ENCODE assay signal across 12 cellular contexts in genomic region chr11:76752321-76753175, GRCh38. TPM values are rescaled to one million over a fixed set of nuclear protein-coding genes. Genes with fewer than 3 reads are reported as not detected.
DNase-seq lines count a peak whose midpoint lies in the region; ATAC-seq and TF ChIP-seq lines count a peak whose summit lies in the region.
"Had no signal": no experiment of that assay in that cellular context is flagged by ENCODE, and none has a peak within 500 bp of the region (broad histone marks: within the 10 kb centered on the region; RNA-seq: fewer than 3 reads in every experiment).

No MANE protein-coding gene starts in this region.

- DNase-seq in HS-5 (ENCODE audit: low read depth) (peak; percentile 20), endodermal cell (peak; percentile 67), thoracic aorta (ENCODE audit: low spot score) (peak; percentile 84), COLO668 (lab: John Stamatoyannopoulos, UW; ENCODE audit: unreplicated experiment) (no peak)
- DNase-seq in central memory CD4-positive, alpha-beta T cell = no peak
- DNase-seq in CD8-positive, alpha-beta T cell = no peak
- DNase-seq: activated CD4-positive, alpha-beta T cell treated with anti-CD3 and anti-CD28 coated beads, Interleukin-2, amount 50 U/mL, for 4 hours; effector CD8-positive, alpha-beta T cell; naive thymus-derived CD8-positive, alpha-beta T cell had no signal

- no peaks in the 10 kb centered on the region for H3K9me3 Mint-ChIP-seq in endodermal cell
- H3K9me3 Mint-ChIP-seq in CD8-positive, alpha-beta T cell = no peaks in the 10 kb centered on the region
- H3K9me3 Mint-ChIP-seq: naive thymus-derived CD8-positive, alpha-beta T cell had no signal

- peak overlapping the region; percentile 4 for H3K27ac Mint-ChIP-seq in endodermal cell
- no peak overlapping the region for H3K27ac Mint-ChIP-seq in CD8-positive, alpha-beta T cell

- H3K4me1 Mint-ChIP-seq in endodermal cell = peaks cover 28% of the 10 kb centered on the region
- no peaks in the 10 kb centered on the region for H3K4me1 Mint-ChIP-seq in CD8-positive, alpha-beta T cell (ENCODE audit: low read depth)

- no peak overlapping the region for H3K27ac ChIP-seq in endodermal cell (ENCODE audit: low read depth, low read length)
- H3K27ac ChIP-seq in liver (ENCODE audit: low read depth in 1 of 2, low read length in 2 of 2) = no peak overlapping the region
- H3K27ac ChIP-seq in thoracic aorta = peak overlapping the region; percentile 32 to 35
- H3K27ac ChIP-seq in CD8-positive, alpha-beta T cell (ENCODE audit: low read depth, low read length) = no peak overlapping the region
- H3K27ac ChIP-seq: KMS-11 had no signal

- no peak for TF ChIP-seq RAD21 in liver (IDR thresholded peaks at IDR 0.05)

- peaks cover 3% of the 10 kb centered on the region for H3K4me1 ChIP-seq in endodermal cell (ENCODE audit: control insufficient read depth, insufficient read depth, low read length)
- H3K4me1 ChIP-seq in liver (ENCODE audit: control insufficient read depth in 4 of 4, insufficient read depth in 4 of 4, low read length in 3 of 4) = no peaks in the 10 kb centered on the region
- H3K4me1 ChIP-seq in thoracic aorta (ENCODE audit: control insufficient read depth in 1 of 2, low read depth in 2 of 2) = peaks cover 0 to 39% of the 10 kb centered on the region in 2 donors
- H3K4me1 ChIP-seq in CD8-positive, alpha-beta T cell (ENCODE audit: insufficient read depth, low read length) = no peaks in the 10 kb centered on the region

- POLR2A ChIA-PET in CD8-positive, alpha-beta T cell (lab: Charles Lee) = no interaction called here

- no peak for TF ChIP-seq CTCF in endodermal cell (conservative IDR thresholded peaks at IDR 0.05)
- TF ChIP-seq CTCF in liver (IDR thresholded peaks at IDR 0.05; ENCODE audit: low read depth, low read length, missing input control) = no peak
- no peak for TF ChIP-seq CTCF in thoracic aorta (IDR thresholded peaks at IDR 0.05)
- TF ChIP-seq CTCF in CD8-positive, alpha-beta T cell (IDR thresholded peaks at IDR 0.05) = no peak

- no peaks in the 10 kb centered on the region for H3K27me3 ChIP-seq in endodermal cell (ENCODE audit: control insufficient read depth, insufficient read depth, low read length, poor library complexity, severe bottlenecking)
- no peaks in the 10 kb centered on the region for H3K27me3 ChIP-seq in liver (ENCODE audit: control insufficient read depth in 4 of 4, insufficient read depth in 4 of 4, low read length in 3 of 4)
- H3K27me3 ChIP-seq in thoracic aorta (replicated peaks; ENCODE audit: insufficient read depth) = no peaks in the 10 kb centered on the region
- no peaks in the 10 kb centered on the region for H3K27me3 ChIP-seq in CD8-positive, alpha-beta T cell (ENCODE audit: insufficient read depth, low read length)

- CTCF ChIA-PET in CD8-positive, alpha-beta T cell (lab: Charles Lee) = interaction anchor here (1.3 to 1.4 kb wide), 2 partner anchors 19 to 30 kb away, joined by 3 read pairs; no protein-coding TSS in a partner anchor

- H3K36me3 Mint-ChIP-seq in endodermal cell (ENCODE audit: low read depth) = no peaks in the 10 kb centered on the region
- no peaks in the 10 kb centered on the region for H3K36me3 Mint-ChIP-seq in CD8-positive, alpha-beta T cell
- H3K36me3 Mint-ChIP-seq: naive thymus-derived CD8-positive, alpha-beta T cell had no signal

- ATAC-seq in thoracic aorta (ENCODE audit: insufficient number of reproducible peaks, low FRiP score, low read depth) = peak; percentile 55
- no peak for ATAC-seq in CD8-positive, alpha-beta T cell
- ATAC-seq in HG03354 (IDR thresholded peaks at IDR 0.05; ENCODE audit: poor library complexity, severe bottlenecking, unreplicated experiment) = no peak
- ATAC-seq: naive thymus-derived CD8-positive, alpha-beta T cell had no signal

- no peak overlapping the region for H3K4me3 Mint-ChIP-seq in endodermal cell
- H3K4me3 Mint-ChIP-seq in CD8-positive, alpha-beta T cell = no peak overlapping the region
- H3K4me3 Mint-ChIP-seq: naive thymus-derived CD8-positive, alpha-beta T cell had no signal

- no peaks in the 10 kb centered on the region for H3K9me3 ChIP-seq in endodermal cell (ENCODE audit: control insufficient read depth, low read length)
- H3K9me3 ChIP-seq in liver (ENCODE audit: control insufficient read depth in 4 of 4, low read length in 3 of 4) = no peaks in the 10 kb centered on the region
- H3K9me3 ChIP-seq in thoracic aorta = no peaks in the 10 kb centered on the region
- H3K9me3 ChIP-seq in CD8-positive, alpha-beta T cell (ENCODE audit: low read length) = no peaks in the 10 kb centered on the region

- H3K36me3 ChIP-seq in endodermal cell (ENCODE audit: control insufficient read depth, insufficient read depth, low read length) (no peaks in the 10 kb centered on the region), liver (ENCODE audit: control insufficient read depth in 4 of 4, insufficient read depth in 3 of 4, low read depth in 1 of 4, low read length in 3 of 4) (no peaks in the 10 kb centered on the region), thoracic aorta (no peaks in the 10 kb centered on the region)
- H3K36me3 ChIP-seq in CD8-positive, alpha-beta T cell (ENCODE audit: insufficient read depth, low read length) = no peaks in the 10 kb centered on the region

- 85 to 86% methylated on average over 18 to 24 of the region's 25 CpGs for WGBS in endodermal cell (ENCODE audit: insufficient coverage in 1 of 2, insufficient read length in 1 of 2), 2 experiments
- 76% methylated on average over 25 of the region's 25 CpGs for WGBS in liver

- H3K4me3 ChIP-seq in endodermal cell (ENCODE audit: low read length) (no peak overlapping the region), liver (ENCODE audit: low read depth in 1 of 3, low read length in 3 of 3) (no peak overlapping the region), thoracic aorta (peak overlapping the region; percentile 19)
- H3K4me3 ChIP-seq in CD8-positive, alpha-beta T cell (ENCODE audit: low read depth, low read length) = no peak overlapping the region

- H3K9ac ChIP-seq in endodermal cell (ENCODE audit: extremely low read depth, low read length, poor library complexity, severe bottlenecking) (no peak overlapping the region), liver (ENCODE audit: low read depth in 1 of 2, low read length in 2 of 2) (no peak overlapping the region)
- H3K9ac ChIP-seq: KMS-11 had no signal

- peaks cover 2% of the 10 kb centered on the region for H3K27me3 Mint-ChIP-seq in endodermal cell (ENCODE audit: insufficient read depth)
- no peaks in the 10 kb centered on the region for H3K27me3 Mint-ChIP-seq in CD8-positive, alpha-beta T cell (ENCODE audit: low read depth)

- intact Hi-C loops in CD8-positive, alpha-beta T cell (cut with DNase I, micrococcal nuclease) = no loop called here

TF ChIP-seq in liver, 16 proteins besides CTCF, POLR2A, EP300 and RAD21:
- TF ChIP-seq FOXA1 (IDR thresholded peaks at IDR 0.05) (no peak), NR2F2 (IDR thresholded peaks at IDR 0.05) (peak; percentile 33)
TF ChIP-seq in liver: peak in this region for 1.

RNA-seq across cellular contexts. Expression of gene TSKU, which starts 30.6 kb away (rescaled TPM):
- total RNA-seq in endodermal cell (100 to 1,000 TPM; 105 to 130 TPM), liver (10 to 100 TPM in 1 of 2 donors, 1 to 10 TPM in 1; 3.3 to 33.7 TPM), thoracic aorta (100 to 1,000 TPM in 1 of 2 donors, 10 to 100 TPM in 1; 42.2 to 100 TPM)
- polyA plus RNA-seq in endodermal cell (2013, experiment 1 of 2) = 39.1 TPM
- polyA plus RNA-seq in endodermal cell (2013, experiment 2 of 2) = 45.5 TPM
- polyA plus RNA-seq in liver = 100 to 1,000 TPM in 1 of 2 donors, 10 to 100 TPM in 1; 58.3 to 492 TPM
- total RNA-seq in CD8-positive, alpha-beta T cell = not detected
- total RNA-seq: naive thymus-derived CD8-positive, alpha-beta T cell had no signal
- polyA plus RNA-seq: naive thymus-derived CD8-positive, alpha-beta T cell had no signal

Comparison
In these comparisons a context has a peak if more than half of its experiments do, and no peak if none do; other contexts are left out.
1. DNase-seq: peak in HS-5 (single experiment), endodermal cell (single experiment) and thoracic aorta (single experiment); none in central memory CD4-positive, alpha-beta T cell (single experiment), CD8-positive, alpha-beta T cell (0 of 7) and COLO668 (single experiment).
2. H3K27ac ChIP-seq: peak in thoracic aorta (2 of 2); none in endodermal cell (single experiment), liver (0 of 2) and CD8-positive, alpha-beta T cell (single experiment).
3. RNA of gene TSKU, which starts 30.6 kb away (total RNA-seq): 105 to 130 TPM in endodermal cell, 42.2 to 100 TPM in thoracic aorta and 3.3 to 33.7 TPM in liver; not detected in CD8-positive, alpha-beta T cell; every median in the first group is over 4 times any median in the second.